10 cellular contexts compared by ENCODE assay signal in genomic region chr16:70680495-70681381, GRCh38. TPM values are rescaled to one million over a fixed set of nuclear protein-coding genes. Genes with fewer than 3 reads are reported as not detected.
DNase-seq lines count a peak whose midpoint lies in the region; ATAC-seq and TF ChIP-seq lines count a peak whose summit lies in the region.
"Had no signal": no experiment of that assay in that cellular context is flagged by ENCODE, and none has a peak within 500 bp of the region (broad histone marks: within the 10 kb centered on the region; RNA-seq: fewer than 3 reads in every experiment).

No MANE protein-coding gene starts in this region.

- no peak for TF ChIP-seq EP300 in gastroesophageal sphincter (IDR thresholded peaks at IDR 0.05)

- H3K4me1 Mint-ChIP-seq in activated CD4-positive, alpha-beta T cell treated with anti-CD3 and anti-CD28 coated beads, Interleukin-2, amount 10 ng/mL, durations not matched to agents 7 days and 5 days = peaks cover 12% of the 10 kb centered on the region
- peaks cover 37% of the 10 kb centered on the region for H3K4me1 Mint-ChIP-seq in osteocyte (ENCODE audit: unreplicated experiment)
- peaks cover 0 to 1% (median under 1%) of the 10 kb centered on the region in 4 donors for H3K4me1 Mint-ChIP-seq in CD4-positive, alpha-beta memory T cell

- no peaks in the 10 kb centered on the region for H3K9me3 ChIP-seq in gastroesophageal sphincter
- H3K9me3 ChIP-seq in vagina = no peaks in the 10 kb centered on the region
- no peaks in the 10 kb centered on the region for H3K9me3 ChIP-seq in CD4-positive, alpha-beta memory T cell (ENCODE audit: control insufficient read depth in 1 of 2, low read length in 2 of 2)

- H3K4me3 Mint-ChIP-seq in activated CD4-positive, alpha-beta T cell treated with anti-CD3 and anti-CD28 coated beads, Interleukin-2, amount 10 ng/mL, durations not matched to agents 7 days and 5 days = no peak overlapping the region
- no peak overlapping the region for H3K4me3 Mint-ChIP-seq in osteocyte (ENCODE audit: unreplicated experiment)
- no peak overlapping the region for H3K4me3 Mint-ChIP-seq in CD4-positive, alpha-beta memory T cell
- H3K4me3 Mint-ChIP-seq: naive thymus-derived CD4-positive, alpha-beta T cell had no signal

- intact Hi-C loops in vagina (cut with DNase I) = loop anchor here (5.0 kb wide), 1 partner anchor 57 kb away; no protein-coding TSS in a partner anchor
- intact Hi-C loops in CD4-positive, alpha-beta memory T cell (cut with micrococcal nuclease) = loop anchor here (2.0 kb wide), 1 partner anchor 90 kb away; no protein-coding TSS in a partner anchor

- TF ChIP-seq POLR2A in gastroesophageal sphincter (IDR thresholded peaks at IDR 0.05) (no peak), vagina (IDR thresholded peaks at IDR 0.05) (no peak)

- CTCF ChIA-PET in activated CD4-positive, alpha-beta T cell treated with anti-CD3 and anti-CD28 coated beads, Interleukin-2, amount 10 ng/mL, durations not matched to agents 7 days and 5 days (lab: Charles Lee) = interaction anchor here (0.6 to 3.4 kb wide), 4 partner anchors 19 to 90 kb away, joined by 3 to 11 read pairs (median 4); no protein-coding TSS in a partner anchor
- CTCF ChIA-PET in CD4-positive, alpha-beta memory T cell (lab: Charles Lee; ENCODE audit: partially characterized antibody) = interaction anchor here (2.1 kb wide), 1 partner anchor 90 kb away, joined by 11 read pairs; no protein-coding TSS in a partner anchor

- POLR2A ChIA-PET in activated CD4-positive, alpha-beta T cell treated with anti-CD3 and anti-CD28 coated beads, Interleukin-2, amount 10 ng/mL, durations not matched to agents 7 days and 5 days (lab: Charles Lee) = no interaction called here
- POLR2A ChIA-PET in CD4-positive, alpha-beta memory T cell (lab: Charles Lee; ENCODE audit: partially characterized antibody) = no interaction called here

- H3K9me3 Mint-ChIP-seq in activated CD4-positive, alpha-beta T cell treated with anti-CD3 and anti-CD28 coated beads, Interleukin-2, amount 10 ng/mL, durations not matched to agents 7 days and 5 days = no peaks in the 10 kb centered on the region
- no peaks in the 10 kb centered on the region for H3K9me3 Mint-ChIP-seq in osteocyte (ENCODE audit: unreplicated experiment)
- peaks cover 0 to 2% (median 0%) of the 10 kb centered on the region in 8 donors for H3K9me3 Mint-ChIP-seq in CD4-positive, alpha-beta memory T cell

- no peaks in the 10 kb centered on the region for H3K27me3 ChIP-seq in gastroesophageal sphincter
- no peaks in the 10 kb centered on the region for H3K27me3 ChIP-seq in vagina
- H3K27me3 ChIP-seq in CD4-positive, alpha-beta memory T cell (ENCODE audit: insufficient read depth, low read length) = peaks cover 5% of the 10 kb centered on the region

- peak overlapping the region in 1 of 2 donors; percentile 6 for H3K4me3 ChIP-seq in gastroesophageal sphincter
- peak overlapping the region in 1 of 2 donors; percentile 1 for H3K4me3 ChIP-seq in vagina
- no peak overlapping the region for H3K4me3 ChIP-seq in CD4-positive, alpha-beta memory T cell (ENCODE audit: low read length in 2 of 2)

- WGBS in gastroesophageal sphincter (ENCODE audit: low coverage in 1 of 2), 2 donors = 27 to 30% methylated on average over 5 of the region's 18 CpGs

- H3K36me3 Mint-ChIP-seq in activated CD4-positive, alpha-beta T cell treated with anti-CD3 and anti-CD28 coated beads, Interleukin-2, amount 10 ng/mL, durations not matched to agents 7 days and 5 days (ENCODE audit: low read depth) = no peaks in the 10 kb centered on the region
- H3K36me3 Mint-ChIP-seq in osteocyte (ENCODE audit: unreplicated experiment) = peaks cover 23% of the 10 kb centered on the region
- no peaks in the 10 kb centered on the region for H3K36me3 Mint-ChIP-seq in CD4-positive, alpha-beta memory T cell

- H3K27ac Mint-ChIP-seq in activated CD4-positive, alpha-beta T cell treated with anti-CD3 and anti-CD28 coated beads, Interleukin-2, amount 10 ng/mL, durations not matched to agents 7 days and 5 days = peak overlapping the region; percentile 25
- H3K27ac Mint-ChIP-seq in osteocyte (ENCODE audit: unreplicated experiment) = peak overlapping the region; percentile 52
- peak overlapping the region in 1 of 7 donors; percentile 61 for H3K27ac Mint-ChIP-seq in CD4-positive, alpha-beta memory T cell

- H3K27ac ChIP-seq in gastroesophageal sphincter (peak overlapping the region; percentile 45 to 98 (median 97)), vagina (peak overlapping the region; percentile 92)
- H3K27ac ChIP-seq in CD4-positive, alpha-beta memory T cell (ENCODE audit: low read depth, low read length) = no peak overlapping the region

- peaks cover 9% of the 10 kb centered on the region for H3K27me3 Mint-ChIP-seq in activated CD4-positive, alpha-beta T cell treated with anti-CD3 and anti-CD28 coated beads, Interleukin-2, amount 10 ng/mL, durations not matched to agents 7 days and 5 days
- no peaks in the 10 kb centered on the region for H3K27me3 Mint-ChIP-seq in osteocyte (ENCODE audit: unreplicated experiment)
- peaks cover 8 to 12% of the 10 kb centered on the region in 2 donors for H3K27me3 Mint-ChIP-seq in CD4-positive, alpha-beta memory T cell

- no peak for TF ChIP-seq CTCF in gastroesophageal sphincter (IDR thresholded peaks at IDR 0.05)
- no peak for TF ChIP-seq CTCF in osteocyte (IDR thresholded peaks at IDR 0.05)
- TF ChIP-seq CTCF in vagina (IDR thresholded peaks at IDR 0.05) = no peak

- H3K4me1 ChIP-seq in gastroesophageal sphincter (peaks cover 0 to 91% (median 48%) of the 10 kb centered on the region in 3 donors), vagina (peaks cover 47% of the 10 kb centered on the region)
- H3K4me1 ChIP-seq in CD4-positive, alpha-beta memory T cell (ENCODE audit: insufficient read depth, low read length) = peaks cover 7% of the 10 kb centered on the region

- H3K36me3 ChIP-seq in gastroesophageal sphincter (peaks cover 0 to 41% of the 10 kb centered on the region in 2 donors), vagina (peaks cover 0 to 45% of the 10 kb centered on the region in 2 donors)
- H3K36me3 ChIP-seq in CD4-positive, alpha-beta memory T cell (ENCODE audit: insufficient read depth, low read length) = no peaks in the 10 kb centered on the region

- ATAC-seq in gastroesophageal sphincter = no peak
- no peak for ATAC-seq in GM21529 (IDR thresholded peaks at IDR 0.05; ENCODE audit: unreplicated experiment)
- ATAC-seq: naive thymus-derived CD4-positive, alpha-beta T cell had no signal

- no peak for DNase-seq in activated CD4-positive, alpha-beta T cell treated with anti-CD3 and anti-CD28 coated beads, Interleukin-2, amount 10 ng/mL, durations not matched to agents 7 days and 5 days
- DNase-seq in activated CD4-positive, alpha-beta T cell treated with anti-CD3 and anti-CD28 coated beads, Interleukin-2, amount 50 U/mL, for 48 hours = no peak
- no peak for DNase-seq in osteocyte (ENCODE audit: extremely low spot score, unreplicated experiment)
- DNase-seq in vagina (ENCODE audit: extremely low spot score in 2 of 2) = no peak
- no peak for DNase-seq in stimulated activated CD4-positive, alpha-beta T cell treated with anti-CD3 and anti-CD28 coated beads, Interleukin-12 subunit alpha, Interleukin-12 subunit beta, amount 100 ng/mL, for 4 hours
- no peak for DNase-seq in CD4-positive, alpha-beta memory T cell
- DNase-seq: NCI-H2171 had no signal

RNA-seq across cellular contexts. Expression of gene MTSS2, which starts 5.1 kb away (rescaled TPM):
- total RNA-seq in activated CD4-positive, alpha-beta T cell treated with anti-CD3 and anti-CD28 coated beads, Interleukin-2, amount 10 ng/mL, durations not matched to agents 7 days and 5 days = 1 to 10 TPM; 7.1 to 9.2 TPM
- 100 to 1,000 TPM in 1 of 4 donors, 10 to 100 TPM in 3; 70.9 to 234 (median 85.9) TPM for total RNA-seq in gastroesophageal sphincter
- 156 and 169 TPM in 2 replicates for total RNA-seq in osteocyte
- 102 TPM for total RNA-seq in vagina
- 1 to 10 TPM; 1.8 to 1.9 TPM for total RNA-seq in CD4-positive, alpha-beta memory T cell
- not detected for polyA plus RNA-seq in CD4-positive, alpha-beta memory T cell
- polyA plus RNA-seq: naive thymus-derived CD4-positive, alpha-beta T cell had no signal

RNA-seq across cellular contexts. Expression of gene IL34, which starts 34.4 kb away (rescaled TPM):
- not detected for total RNA-seq in activated CD4-positive, alpha-beta T cell treated with anti-CD3 and anti-CD28 coated beads, Interleukin-2, amount 10 ng/mL, durations not matched to agents 7 days and 5 days
- 1 to 10 TPM; 1.6 to 4.1 (median 2.8) TPM for total RNA-seq in gastroesophageal sphincter
- total RNA-seq in osteocyte = 12.7 and 14.3 TPM in 2 replicates
- 6.1 TPM for total RNA-seq in vagina
- not detected for total RNA-seq in CD4-positive, alpha-beta memory T cell
- not detected for polyA plus RNA-seq in CD4-positive, alpha-beta memory T cell
- polyA plus RNA-seq: naive thymus-derived CD4-positive, alpha-beta T cell had no signal

Comparison
In these comparisons a context has a peak if more than half of its experiments do, and no peak if none do; other contexts are left out.
1. RNA of gene MTSS2, which starts 5.1 kb away (total RNA-seq): 156 to 169 TPM in osteocyte, 102 TPM in vagina (single experiment) and 70.9 to 234 TPM in gastroesophageal sphincter; 7.1 to 9.2 TPM in activated CD4-positive, alpha-beta T cell treated with anti-CD3 and anti-CD28 coated beads, Interleukin-2, amount 10 ng/mL, durations not matched to agents 7 days and 5 days and 1.8 to 1.9 TPM in CD4-positive, alpha-beta memory T cell; every median in the first group is over 4 times any median in the second.